17 cellular contexts compared by ENCODE assay signal in the genomic region with DNA sequence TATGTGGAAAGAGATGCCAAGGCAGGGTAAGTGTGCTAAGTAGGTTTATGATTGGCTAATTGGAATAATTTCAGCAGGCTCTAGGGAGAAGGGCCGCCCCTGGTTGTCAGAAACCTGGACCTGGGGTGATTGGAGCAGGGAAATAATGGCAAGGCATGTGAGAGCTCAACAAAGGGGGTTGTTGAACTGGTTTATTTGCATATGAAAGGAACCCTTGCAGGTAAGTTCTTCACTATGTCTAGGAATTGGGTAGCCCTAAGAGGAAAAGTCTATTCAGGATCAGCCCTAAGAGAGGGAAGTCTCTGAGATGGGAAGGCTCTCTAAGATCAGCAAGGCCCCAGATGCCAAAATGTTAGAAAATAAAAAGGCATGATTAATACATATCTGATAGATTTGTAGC.
DNase-seq lines count a peak whose midpoint lies in the region; TF ChIP-seq lines count a peak whose summit lies in the region.
"Had no signal": no experiment of that assay in that cellular context is flagged by ENCODE, and none has a peak within 500 bp of the region (broad histone marks: within the 10 kb centered on the region; RNA-seq: fewer than 3 reads in every experiment).

No MANE protein-coding gene starts in this region.

- CTCF ChIA-PET in mammary epithelial cell (lab: Charles Lee; ENCODE audit: low non-redundant PET): no interaction called here

- H3K4me1 ChIP-seq in mammary epithelial cell (ENCODE audit: insufficient read depth, low read length) (peaks cover 60% of the 10 kb centered on the region), breast epithelium (no peaks in the 10 kb centered on the region)
- H3K4me1 ChIP-seq: uterus had no signal

- H3K4me3 ChIP-seq in mammary epithelial cell (replicated peaks in 1 of 3; ENCODE audit: insufficient read depth in 1 of 3, low read depth in 2 of 3, low read length in 3 of 3) (no peak overlapping the region), breast epithelium (no peak overlapping the region)
- H3K4me3 ChIP-seq: uterus had no signal

- peak overlapping the region; percentile 47 for H3K4me2 ChIP-seq in mammary epithelial cell (ENCODE audit: insufficient read depth, low read depth, low read length)

- DNase-seq in mammary epithelial cell (no peak), breast epithelium (ENCODE audit: low spot score in 2 of 2) (no peak), SW480 (ENCODE audit: low spot score) (peak; percentile 14), iPS DF 4.7 (ENCODE audit: extremely low read depth, low spot score) (peak; percentile 53), HuH-7.5 (ENCODE audit: low spot score) (no peak), Kasumi-1 (lab: John Stamatoyannopoulos, UW) (no peak), activated T-cell treated with anti-CD3 and anti-CD28 coated beads for 4 hours (no peak), putamen (ENCODE audit: low spot score) (no peak)
- DNase-seq: activated CD4-positive, CD25-positive, alpha-beta regulatory T cell treated with anti-CD3 and anti-CD28 coated beads, Interleukin-2, amount 50 U/mL, for 72 hours; activated T-cell treated with anti-CD3 and anti-CD28 coated beads, Interleukin-2, amount 50 U/mL, for 72 hours; effector memory CD4-positive, alpha-beta T cell; glutamatergic neuron; NCI-H187; NCI-H2227 treated with DMSO at 0.1 percent for 48 hours; NCI-H82; uterus had no signal

- no peaks in the 10 kb centered on the region for H3K79me2 ChIP-seq in mammary epithelial cell (ENCODE audit: insufficient read depth, low read length)

- 89% methylated on average over 1 of the region's 1 CpG for WGBS in mammary epithelial cell (ENCODE audit: low coverage, missing lambda C conversion rate)

- H3K36me3 ChIP-seq in mammary epithelial cell (ENCODE audit: insufficient read depth, low read length) (no peaks in the 10 kb centered on the region), breast epithelium (no peaks in the 10 kb centered on the region)
- H3K36me3 ChIP-seq: uterus had no signal

- in situ Hi-C loops in mammary epithelial cell (cut with MboI; ENCODE audit: low sequenced_read_pairs in 2 of 2): no loop called here

- BruUV-seq in mammary epithelial cell (replicated peaks; lab: Mats Ljungman, UMichigan): no TSS peak

- H3K9ac ChIP-seq in mammary epithelial cell (ENCODE audit: insufficient read depth, low read length): no peak overlapping the region

- dilution Hi-C loops in mammary epithelial cell (cut with HindIII; ENCODE audit: low sequenced_read_pairs): no loop called here

- no peaks in the 10 kb centered on the region for H4K20me1 ChIP-seq in mammary epithelial cell (ENCODE audit: insufficient read depth, low read length)

- peaks cover 13% of the 10 kb centered on the region for H3K9me3 ChIP-seq in mammary epithelial cell (replicated peaks; ENCODE audit: insufficient read depth, low read length)
- peaks cover 5 to 6% of the 10 kb centered on the region in 2 donors for H3K9me3 ChIP-seq in breast epithelium
- H3K9me3 ChIP-seq: uterus had no signal

- H3K27ac ChIP-seq in mammary epithelial cell (ENCODE audit: insufficient read depth, low read depth, low read length) (peak overlapping the region; percentile 31), breast epithelium (no peak overlapping the region)
- H3K27ac ChIP-seq: C4-2B, uterus had no signal

- no peak overlapping the region for H2AFZ ChIP-seq in mammary epithelial cell (ENCODE audit: low read depth, low read length)

- no peak for TF ChIP-seq CTCF in mammary epithelial cell (conservative IDR thresholded peaks at IDR 0.05 in 1 of 2, IDR thresholded peaks at IDR 0.05 in 1 of 2; ENCODE audit: extremely low read depth in 1 of 2, insufficient read depth in 1 of 2, low read depth in 1 of 2, low read length in 2 of 2)
- no peak for TF ChIP-seq CTCF in breast epithelium (IDR thresholded peaks at IDR 0.05)

- no peaks in the 10 kb centered on the region for H3K27me3 ChIP-seq in mammary epithelial cell (ENCODE audit: insufficient read depth, low read length)
- no peaks in the 10 kb centered on the region for H3K27me3 ChIP-seq in breast epithelium
- H3K27me3 ChIP-seq: uterus had no signal

- no peak for TF ChIP-seq POLR2A in breast epithelium (IDR thresholded peaks at IDR 0.05)

- intact Hi-C loops in mammary epithelial cell (cut with micrococcal nuclease) (loop anchor here (10.0 kb wide), 1 partner anchor 222 kb away; no protein-coding TSS in a partner anchor), breast epithelium (cut with DNase I; ENCODE audit: low total_unique reads) (no loop called here)

Comparison
In these comparisons a context has a peak if more than half of its experiments do, and no peak if none do; other contexts are left out.
1. DNase-seq: peak in SW480 (single experiment) and iPS DF 4.7 (single experiment); none in mammary epithelial cell (single experiment), breast epithelium (0 of 2), HuH-7.5 (single experiment), Kasumi-1 (0 of 2), activated T-cell treated with anti-CD3 and anti-CD28 coated beads for 4 hours (single experiment) and putamen (single experiment).